Comparison of ENCODE assay signal across 1 cellular context in the genomic region with DNA sequence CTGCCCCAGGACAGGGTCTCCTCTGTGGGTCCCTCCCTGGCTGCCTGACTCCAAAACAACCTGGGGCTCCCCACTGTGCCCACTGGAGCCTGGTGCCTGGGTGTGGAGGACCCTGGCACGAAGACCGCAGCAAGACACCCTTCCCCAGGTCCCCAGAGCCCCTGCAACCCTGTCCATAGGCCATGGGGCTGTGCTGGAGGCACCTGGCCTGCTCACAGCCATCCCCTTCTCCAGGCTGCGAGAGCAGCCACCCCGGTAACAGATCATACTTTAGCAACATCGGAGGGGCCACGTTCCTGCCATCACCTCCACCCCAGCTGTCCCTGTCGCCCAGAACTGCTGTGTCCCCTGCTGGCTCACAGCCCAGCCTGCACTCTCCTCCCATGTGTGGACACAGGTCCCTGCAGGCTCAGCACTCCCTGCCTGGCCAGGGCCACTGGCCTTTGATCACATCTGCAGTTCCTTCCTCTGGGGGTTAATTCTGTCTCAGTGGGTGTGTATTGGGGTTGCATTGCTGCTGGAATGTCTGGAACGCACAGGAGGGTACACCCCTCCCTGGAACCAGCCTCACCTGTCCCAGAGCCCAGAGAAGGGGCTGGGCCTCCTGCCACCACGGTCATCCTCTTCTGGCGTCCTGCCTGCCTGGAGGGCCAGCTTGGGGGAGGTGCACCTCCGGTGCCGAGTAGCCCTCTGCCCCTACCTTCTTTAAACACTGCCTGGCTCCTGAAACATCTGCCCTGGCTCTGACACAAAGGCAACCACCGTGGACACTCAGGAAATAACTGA.
TF ChIP-seq lines count a peak whose summit lies in the region.

No MANE protein-coding gene starts in this region.

TF ChIP-seq in HepG2, 621 proteins besides CTCF, POLR2A, EP300 and RAD21 (continued from another document and continues in another):
- TF ChIP-seq, protein P1, sequence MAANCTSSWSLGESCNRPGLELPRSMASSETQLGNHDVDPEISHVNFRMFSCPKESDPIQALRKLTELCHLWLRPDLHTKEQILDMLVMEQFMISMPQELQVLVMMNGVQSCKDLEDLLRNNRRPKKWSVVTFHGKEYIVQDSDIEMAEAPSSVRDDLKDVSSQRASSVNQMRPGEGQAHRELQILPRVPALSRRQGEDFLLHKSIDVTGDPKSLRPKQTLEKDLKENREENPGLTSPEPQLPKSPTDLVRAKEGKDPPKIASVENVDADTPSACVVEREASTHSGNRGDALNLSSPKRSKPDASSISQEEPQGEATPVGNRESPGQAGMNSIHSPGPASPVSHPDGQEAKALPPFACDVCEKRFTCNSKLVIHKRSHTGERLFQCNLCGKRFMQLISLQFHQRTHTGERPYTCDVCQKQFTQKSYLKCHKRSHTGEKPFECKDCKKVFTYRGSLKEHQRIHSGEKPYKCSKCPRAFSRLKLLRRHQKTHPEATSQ (CRISPR knock-in tag; IDR thresholded peaks at IDR 0.05; ENCODE audit: borderline replicate concordance), result no peak
- TF ChIP-seq, protein P2, sequence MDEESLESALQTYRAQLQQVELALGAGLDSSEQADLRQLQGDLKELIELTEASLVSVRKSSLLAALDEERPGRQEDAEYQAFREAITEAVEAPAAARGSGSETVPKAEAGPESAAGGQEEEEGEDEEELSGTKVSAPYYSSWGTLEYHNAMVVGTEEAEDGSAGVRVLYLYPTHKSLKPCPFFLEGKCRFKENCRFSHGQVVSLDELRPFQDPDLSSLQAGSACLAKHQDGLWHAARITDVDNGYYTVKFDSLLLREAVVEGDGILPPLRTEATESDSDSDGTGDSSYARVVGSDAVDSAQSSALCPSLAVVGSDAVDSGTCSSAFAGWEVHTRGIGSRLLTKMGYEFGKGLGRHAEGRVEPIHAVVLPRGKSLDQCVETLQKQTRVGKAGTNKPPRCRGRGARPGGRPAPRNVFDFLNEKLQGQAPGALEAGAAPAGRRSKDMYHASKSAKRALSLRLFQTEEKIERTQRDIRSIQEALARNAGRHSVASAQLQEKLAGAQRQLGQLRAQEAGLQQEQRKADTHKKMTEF (CRISPR knock-in tag; IDR thresholded peaks at IDR 0.05), result 0 out of 2 replicates have a peak, but pooled peaks have one; percentile 33
- peak; percentile 22; the same call in 1 of the 2 replicates for TF ChIP-seq YEATS2 (CRISPR knock-in tag; IDR thresholded peaks at IDR 0.05; ENCODE audit: borderline replicate concordance)
- TF ChIP-seq HNRNPLL (IDR thresholded peaks at IDR 0.05; ENCODE audit: low read depth, low read length, poor library complexity, severe bottlenecking), result peak; percentile 43
- TF ChIP-seq, protein P3, sequence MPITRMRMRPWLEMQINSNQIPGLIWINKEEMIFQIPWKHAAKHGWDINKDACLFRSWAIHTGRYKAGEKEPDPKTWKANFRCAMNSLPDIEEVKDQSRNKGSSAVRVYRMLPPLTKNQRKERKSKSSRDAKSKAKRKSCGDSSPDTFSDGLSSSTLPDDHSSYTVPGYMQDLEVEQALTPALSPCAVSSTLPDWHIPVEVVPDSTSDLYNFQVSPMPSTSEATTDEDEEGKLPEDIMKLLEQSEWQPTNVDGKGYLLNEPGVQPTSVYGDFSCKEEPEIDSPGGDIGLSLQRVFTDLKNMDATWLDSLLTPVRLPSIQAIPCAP (CRISPR knock-in tag; IDR thresholded peaks at IDR 0.05; ENCODE audit: low read depth), result no peak
- TF ChIP-seq SIN3B (IDR thresholded peaks at IDR 0.05; ENCODE audit: low read length), result peak; percentile 43; the same call in 1 of the 2 replicates
- TF ChIP-seq ZNF326 (CRISPR knock-in tag; IDR thresholded peaks at IDR 0.05; ENCODE audit: borderline replicate concordance), result no peak
- no peak for TF ChIP-seq MBNL3 (CRISPR knock-in tag; conservative IDR thresholded peaks at IDR 0.05)
- TF ChIP-seq, protein P4, sequence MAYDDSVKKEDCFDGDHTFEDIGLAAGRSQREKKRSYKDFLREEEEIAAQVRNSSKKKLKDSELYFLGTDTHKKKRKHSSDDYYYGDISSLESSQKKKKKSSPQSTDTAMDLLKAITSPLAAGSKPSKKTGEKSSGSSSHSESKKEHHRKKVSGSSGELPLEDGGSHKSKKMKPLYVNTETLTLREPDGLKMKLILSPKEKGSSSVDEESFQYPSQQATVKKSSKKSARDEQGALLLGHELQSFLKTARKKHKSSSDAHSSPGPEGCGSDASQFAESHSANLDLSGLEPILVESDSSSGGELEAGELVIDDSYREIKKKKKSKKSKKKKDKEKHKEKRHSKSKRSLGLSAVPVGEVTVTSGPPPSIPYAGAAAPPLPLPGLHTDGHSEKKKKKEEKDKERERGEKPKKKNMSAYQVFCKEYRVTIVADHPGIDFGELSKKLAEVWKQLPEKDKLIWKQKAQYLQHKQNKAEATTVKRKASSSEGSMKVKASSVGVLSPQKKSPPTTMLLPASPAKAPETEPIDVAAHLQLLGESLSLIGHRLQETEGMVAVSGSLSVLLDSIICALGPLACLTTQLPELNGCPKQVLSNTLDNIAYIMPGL (CRISPR knock-in tag; IDR thresholded peaks at IDR 0.05; ENCODE audit: borderline replicate concordance in 1 of 2, low read depth in 1 of 2), result peak in 1 of 2 experiments; percentile 50; a peak in 2 of 4 replicates
- TF ChIP-seq SRSF9 (IDR thresholded peaks at IDR 0.05; ENCODE audit: borderline replicate concordance, insufficient read depth, low read depth, low read length, poor library complexity, severe bottlenecking), result no peak
- TF ChIP-seq ZSCAN25 (CRISPR knock-in tag; IDR thresholded peaks at IDR 0.05), result peak; percentile 88; the same call in 1 of the 2 replicates
- TF ChIP-seq CHD4 (IDR thresholded peaks at IDR 0.05; ENCODE audit: borderline replicate concordance, low read length), result no peak
- 0 out of 2 replicates have a peak, but pooled peaks have one; percentile 31 for TF ChIP-seq NCOA2 (CRISPR knock-in tag; IDR thresholded peaks at IDR 0.05)
- TF ChIP-seq TMF1 (CRISPR knock-in tag; IDR thresholded peaks at IDR 0.05; ENCODE audit: low read depth), result no peak
- no peak for TF ChIP-seq RORA (CRISPR knock-in tag; IDR thresholded peaks at IDR 0.05)
- no peak for TF ChIP-seq ZNF672 (CRISPR knock-in tag; IDR thresholded peaks at IDR 0.05)
- TF ChIP-seq ZFP62 (CRISPR knock-in tag; IDR thresholded peaks at IDR 0.05), result no peak
- no peak for TF ChIP-seq ZSCAN20 (CRISPR knock-in tag; IDR thresholded peaks at IDR 0.05; ENCODE audit: borderline replicate concordance)
- TF ChIP-seq, protein P5, sequence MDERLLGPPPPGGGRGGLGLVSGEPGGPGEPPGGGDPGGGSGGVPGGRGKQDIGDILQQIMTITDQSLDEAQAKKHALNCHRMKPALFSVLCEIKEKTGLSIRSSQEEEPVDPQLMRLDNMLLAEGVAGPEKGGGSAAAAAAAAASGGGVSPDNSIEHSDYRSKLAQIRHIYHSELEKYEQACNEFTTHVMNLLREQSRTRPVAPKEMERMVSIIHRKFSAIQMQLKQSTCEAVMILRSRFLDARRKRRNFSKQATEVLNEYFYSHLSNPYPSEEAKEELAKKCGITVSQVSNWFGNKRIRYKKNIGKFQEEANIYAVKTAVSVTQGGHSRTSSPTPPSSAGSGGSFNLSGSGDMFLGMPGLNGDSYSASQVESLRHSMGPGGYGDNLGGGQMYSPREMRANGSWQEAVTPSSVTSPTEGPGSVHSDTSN (CRISPR knock-in tag; IDR thresholded peaks at IDR 0.05), result no peak
- TF ChIP-seq, protein P6, sequence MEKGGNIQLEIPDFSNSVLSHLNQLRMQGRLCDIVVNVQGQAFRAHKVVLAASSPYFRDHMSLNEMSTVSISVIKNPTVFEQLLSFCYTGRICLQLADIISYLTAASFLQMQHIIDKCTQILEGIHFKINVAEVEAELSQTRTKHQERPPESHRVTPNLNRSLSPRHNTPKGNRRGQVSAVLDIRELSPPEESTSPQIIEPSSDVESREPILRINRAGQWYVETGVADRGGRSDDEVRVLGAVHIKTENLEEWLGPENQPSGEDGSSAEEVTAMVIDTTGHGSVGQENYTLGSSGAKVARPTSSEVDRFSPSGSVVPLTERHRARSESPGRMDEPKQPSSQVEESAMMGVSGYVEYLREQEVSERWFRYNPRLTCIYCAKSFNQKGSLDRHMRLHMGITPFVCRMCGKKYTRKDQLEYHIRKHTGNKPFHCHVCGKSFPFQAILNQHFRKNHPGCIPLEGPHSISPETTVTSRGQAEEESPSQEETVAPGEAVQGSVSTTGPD (CRISPR knock-in tag; IDR thresholded peaks at IDR 0.05), result no peak
- TF ChIP-seq, protein P7, sequence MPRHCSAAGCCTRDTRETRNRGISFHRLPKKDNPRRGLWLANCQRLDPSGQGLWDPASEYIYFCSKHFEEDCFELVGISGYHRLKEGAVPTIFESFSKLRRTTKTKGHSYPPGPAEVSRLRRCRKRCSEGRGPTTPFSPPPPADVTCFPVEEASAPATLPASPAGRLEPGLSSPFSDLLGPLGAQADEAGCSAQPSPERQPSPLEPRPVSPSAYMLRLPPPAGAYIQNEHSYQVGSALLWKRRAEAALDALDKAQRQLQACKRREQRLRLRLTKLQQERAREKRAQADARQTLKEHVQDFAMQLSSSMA (CRISPR knock-in tag; IDR thresholded peaks at IDR 0.05), result no peak; the same call in 1 of the 2 replicates
- TF ChIP-seq GABPA (IDR thresholded peaks at IDR 0.05; ENCODE audit: low read depth, low read length), result no peak
- TF ChIP-seq GABPA (CRISPR knock-in tag; IDR thresholded peaks at IDR 0.05; ENCODE audit: low read depth), result no peak
- TF ChIP-seq ZNF446 (CRISPR knock-in tag; IDR thresholded peaks at IDR 0.05), result no peak
- peak; percentile 91 for TF ChIP-seq ZBTB7B (CRISPR knock-in tag; IDR thresholded peaks at IDR 0.05)
- TF ChIP-seq, protein P8, sequence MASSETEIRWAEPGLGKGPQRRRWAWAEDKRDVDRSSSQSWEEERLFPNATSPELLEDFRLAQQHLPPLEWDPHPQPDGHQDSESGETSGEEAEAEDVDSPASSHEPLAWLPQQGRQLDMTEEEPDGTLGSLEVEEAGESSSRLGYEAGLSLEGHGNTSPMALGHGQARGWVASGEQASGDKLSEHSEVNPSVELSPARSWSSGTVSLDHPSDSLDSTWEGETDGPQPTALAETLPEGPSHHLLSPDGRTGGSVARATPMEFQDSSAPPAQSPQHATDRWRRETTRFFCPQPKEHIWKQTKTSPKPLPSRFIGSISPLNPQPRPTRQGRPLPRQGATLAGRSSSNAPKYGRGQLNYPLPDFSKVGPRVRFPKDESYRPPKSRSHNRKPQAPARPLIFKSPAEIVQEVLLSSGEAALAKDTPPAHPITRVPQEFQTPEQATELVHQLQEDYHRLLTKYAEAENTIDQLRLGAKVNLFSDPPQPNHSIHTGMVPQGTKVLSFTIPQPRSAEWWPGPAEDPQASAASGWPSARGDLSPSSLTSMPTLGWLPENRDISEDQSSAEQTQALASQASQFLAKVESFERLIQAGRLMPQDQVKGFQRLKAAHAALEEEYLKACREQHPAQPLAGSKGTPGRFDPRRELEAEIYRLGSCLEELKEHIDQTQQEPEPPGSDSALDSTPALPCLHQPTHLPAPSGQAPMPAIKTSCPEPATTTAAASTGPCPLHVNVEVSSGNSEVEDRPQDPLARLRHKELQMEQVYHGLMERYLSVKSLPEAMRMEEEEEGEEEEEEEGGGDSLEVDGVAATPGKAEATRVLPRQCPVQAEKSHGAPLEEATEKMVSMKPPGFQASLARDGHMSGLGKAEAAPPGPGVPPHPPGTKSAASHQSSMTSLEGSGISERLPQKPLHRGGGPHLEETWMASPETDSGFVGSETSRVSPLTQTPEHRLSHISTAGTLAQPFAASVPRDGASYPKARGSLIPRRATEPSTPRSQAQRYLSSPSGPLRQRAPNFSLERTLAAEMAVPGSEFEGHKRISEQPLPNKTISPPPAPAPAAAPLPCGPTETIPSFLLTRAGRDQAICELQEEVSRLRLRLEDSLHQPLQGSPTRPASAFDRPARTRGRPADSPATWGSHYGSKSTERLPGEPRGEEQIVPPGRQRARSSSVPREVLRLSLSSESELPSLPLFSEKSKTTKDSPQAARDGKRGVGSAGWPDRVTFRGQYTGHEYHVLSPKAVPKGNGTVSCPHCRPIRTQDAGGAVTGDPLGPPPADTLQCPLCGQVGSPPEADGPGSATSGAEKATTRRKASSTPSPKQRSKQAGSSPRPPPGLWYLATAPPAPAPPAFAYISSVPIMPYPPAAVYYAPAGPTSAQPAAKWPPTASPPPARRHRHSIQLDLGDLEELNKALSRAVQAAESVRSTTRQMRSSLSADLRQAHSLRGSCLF (CRISPR knock-in tag; IDR thresholded peaks at IDR 0.05; ENCODE audit: borderline replicate concordance), result no peak
- TF ChIP-seq ZNF530 (CRISPR knock-in tag; IDR thresholded peaks at IDR 0.05; ENCODE audit: low read depth), result no peak
- TF ChIP-seq HNF4A (CRISPR knock-in tag; IDR thresholded peaks at IDR 0.05), result peak; percentile 74
- TF ChIP-seq TAF15 (IDR thresholded peaks at IDR 0.05; ENCODE audit: low read depth, low read length, poor library complexity, severe bottlenecking), result no peak
- TF ChIP-seq, protein P9, sequence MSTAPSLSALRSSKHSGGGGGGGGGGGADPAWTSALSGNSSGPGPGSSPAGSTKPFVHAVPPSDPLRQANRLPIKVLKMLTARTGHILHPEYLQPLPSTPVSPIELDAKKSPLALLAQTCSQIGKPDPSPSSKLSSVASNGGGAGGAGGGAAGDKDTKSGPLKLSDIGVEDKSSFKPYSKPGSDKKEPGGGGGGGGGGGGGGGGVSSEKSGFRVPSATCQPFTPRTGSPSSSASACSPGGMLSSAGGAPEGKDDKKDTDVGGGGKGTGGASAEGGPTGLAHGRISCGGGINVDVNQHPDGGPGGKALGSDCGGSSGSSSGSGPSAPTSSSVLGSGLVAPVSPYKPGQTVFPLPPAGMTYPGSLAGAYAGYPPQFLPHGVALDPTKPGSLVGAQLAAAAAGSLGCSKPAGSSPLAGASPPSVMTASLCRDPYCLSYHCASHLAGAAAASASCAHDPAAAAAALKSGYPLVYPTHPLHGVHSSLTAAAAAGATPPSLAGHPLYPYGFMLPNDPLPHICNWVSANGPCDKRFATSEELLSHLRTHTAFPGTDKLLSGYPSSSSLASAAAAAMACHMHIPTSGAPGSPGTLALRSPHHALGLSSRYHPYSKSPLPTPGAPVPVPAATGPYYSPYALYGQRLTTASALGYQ (CRISPR knock-in tag; IDR thresholded peaks at IDR 0.05), result no peak
- peak; percentile 54; the same call in 1 of the 2 replicates for TF ChIP-seq ESRRA (CRISPR knock-in tag; IDR thresholded peaks at IDR 0.05; ENCODE audit: low read depth)
- TF ChIP-seq ZNF136 (CRISPR knock-in tag; IDR thresholded peaks at IDR 0.05; ENCODE audit: low read depth), result no peak
- no peak for TF ChIP-seq NR2F2 (IDR thresholded peaks at IDR 0.05; ENCODE audit: borderline replicate concordance, low read depth)
- TF ChIP-seq ZNF577 (CRISPR knock-in tag; IDR thresholded peaks at IDR 0.05; ENCODE audit: borderline replicate concordance, low read depth), result no peak
- peak; percentile 87 for TF ChIP-seq SALL1 (CRISPR knock-in tag; IDR thresholded peaks at IDR 0.05)
